Comparison of ENCODE assay signal across 7 cellular contexts in the genomic region with DNA sequence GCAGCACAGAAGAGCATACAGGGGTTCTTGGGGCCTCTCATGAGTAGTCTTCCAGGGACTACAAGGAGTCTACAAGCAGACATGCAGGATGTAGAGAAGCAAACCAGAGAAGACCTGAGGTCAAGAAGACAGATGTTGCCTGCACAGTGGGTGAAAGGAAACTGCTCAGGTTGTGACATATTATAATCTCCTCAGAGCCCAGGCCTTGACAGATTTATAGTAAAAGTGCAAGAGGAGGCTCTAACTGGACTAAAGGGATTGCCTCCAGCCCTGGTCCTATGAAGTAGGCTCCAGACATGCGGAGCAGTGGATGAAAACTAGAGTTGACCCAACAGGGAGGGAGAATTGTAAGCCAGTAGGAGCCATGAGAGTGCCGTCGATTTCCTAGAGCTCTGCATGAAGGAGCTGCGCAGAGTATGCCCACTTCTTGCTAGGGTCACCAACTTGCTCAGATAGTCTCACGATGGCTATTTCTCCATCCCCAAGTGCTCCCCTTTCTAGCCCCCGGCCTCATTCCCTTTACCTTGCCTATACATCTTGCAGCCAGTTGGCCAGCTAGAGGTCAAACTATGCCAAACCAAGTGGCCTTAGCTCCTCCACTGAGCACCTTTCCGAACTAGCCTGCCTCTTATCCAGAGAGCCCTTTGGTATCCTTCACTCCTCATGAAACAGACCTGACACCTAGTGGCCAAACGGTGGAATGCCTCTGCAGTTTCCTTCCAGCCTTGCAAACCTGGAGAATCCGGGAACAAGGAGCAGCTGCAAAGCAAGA. TPM values are rescaled to one million over a fixed set of nuclear protein-coding genes. Genes with fewer than 3 reads are reported as not detected.
A peak's percentile ranks its signal among the peaks of the same experiment; 100 is the strongest.
DNase-seq lines count a peak whose midpoint lies in the region; ATAC-seq and TF ChIP-seq lines count a peak whose summit lies in the region.

No MANE protein-coding gene starts in this region.

- H3K36me3 ChIP-seq in rectal smooth muscle tissue (ENCODE audit: control insufficient read depth, insufficient read depth, low read length) = peaks cover 12% of the 10 kb centered on the region

- no peaks in the 10 kb centered on the region for H3K27me3 ChIP-seq in rectal smooth muscle tissue (ENCODE audit: control insufficient read depth, insufficient read depth, low read length)

- ATAC-seq in left ventricle myocardium superior = peak; percentile 79
- ATAC-seq in HG03159 (IDR thresholded peaks at IDR 0.05; ENCODE audit: unreplicated experiment) = no peak

- H3K4me1 ChIP-seq in rectal smooth muscle tissue (ENCODE audit: control insufficient read depth, insufficient read depth, low read length) = peaks cover 23% of the 10 kb centered on the region

- H3K27ac ChIP-seq in angular gyrus (ENCODE audit: low read depth, low read length) (peak overlapping the region; percentile 99), rectal smooth muscle tissue (ENCODE audit: low read depth, low read length) (peak overlapping the region; percentile 41)

- intact Hi-C loops in left ventricle myocardium superior (cut with micrococcal nuclease) = loop anchor here (2.0 to 10.0 kb wide), 2 partner anchors 82 to 238 kb away; no protein-coding TSS in a partner anchor

- H3K9ac ChIP-seq in rectal smooth muscle tissue (ENCODE audit: low read length) = no peak overlapping the region

- TF ChIP-seq CTCF in GM12873 (IDR thresholded peaks at IDR 0.05; ENCODE audit: insufficient read depth, low read depth, low read length, missing control alignments) = peak; percentile 96

- no peak overlapping the region for H3K4me3 ChIP-seq in rectal smooth muscle tissue (ENCODE audit: low read length)

- DNase-seq in NCI-H1436 (lab: John Stamatoyannopoulos, UW) (peak; percentile 74), SW 1271 (lab: John Stamatoyannopoulos, UW) (peak; percentile 32 to 68), left ventricle myocardium superior (peak; percentile 71)

RNA-seq across cellular contexts. Expression of gene IPO9, which starts 36.2 kb away (rescaled TPM):
- total RNA-seq in left ventricle myocardium superior = 22.1 TPM
